32 cellular contexts compared by ENCODE assay signal in genomic region chr3:16227566-16227965, GRCh38. TPM values are rescaled to one million over a fixed set of nuclear protein-coding genes. Genes with fewer than 3 reads are reported as not detected.
"Had no signal": no experiment of that assay in that cellular context is flagged by ENCODE, and none has a peak within 500 bp of the region (broad histone marks: within the 10 kb centered on the region; RNA-seq: fewer than 3 reads in every experiment).

No MANE protein-coding gene starts in this region.

- DNase-seq: activated B cell treated with CpG ODN at 0.5 μM for 24 hours; activated CD4-positive, alpha-beta memory T cell treated with anti-CD3 and anti-CD28 coated beads, Interleukin-2, amount 10 ng/mL, durations not matched to agents 7 days and 5 days; activated CD4-positive, alpha-beta T cell treated with anti-CD3 and anti-CD28 coated beads for 4 hours; activated CD4-positive, CD25-positive, alpha-beta regulatory T cell treated with anti-CD3 and anti-CD28 coated beads, Interleukin-2, amount 50 U/mL, for 72 hours; activated CD8-positive, alpha-beta memory T cell treated with anti-CD3 and anti-CD28 coated beads for 24 hours; activated CD8-positive, alpha-beta memory T cell treated with anti-CD3 and anti-CD28 coated beads, Interleukin-2, amount 10 ng/mL, durations not matched to agents 7 days and 5 days; activated CD8-positive, alpha-beta memory T cell treated with anti-CD3 and anti-CD28 coated beads, Interleukin-2, amount 50 U/mL, for 48 hours; activated effector memory CD4-positive, alpha-beta T cell treated with Interleukin-2 at 50 U/mL for 16 hours; activated naive CD4-positive, alpha-beta T cell treated with anti-CD3 and anti-CD28 coated beads, Interleukin-2, amount 10 ng/mL, durations not matched to agents 7 days and 5 days; activated naive CD8-positive, alpha-beta T cell treated with anti-CD3 and anti-CD28 coated beads, Interleukin-2, amount 50 U/mL, for 24 hours; activated T-cell treated with anti-CD3 and anti-CD28 coated beads, Interleukin-2, amount 50 U/mL, for 48 hours; aorta; brain microvascular endothelial cell; Karpas-422; KBM-7; NCI-H1105; NCI-H1417 treated with DMSO at 0.1 percent for 48 hours; NCI-H1930; NCI-H345; NCI-H510A; NCI-H526; NCI-H748 treated with DMSO at 0.1 percent for 48 hours; NK-92 treated with Interleukin-12 subunit alpha and Interleukin-12 subunit beta, amount 100 ng/mL, for 24 hours; PC-3; Peyer's patch; RPMI8226; SIG-M5; SW 1271; T-helper 1 cell; T-helper 2 cell; T-helper 9 cell had no signal

- H3K9me3 ChIP-seq: Peyer's patch had no signal

- ATAC-seq: activated CD8-positive, alpha-beta memory T cell treated with anti-CD3 and anti-CD28 coated beads, Interleukin-2, amount 10 ng/mL, durations not matched to agents 7 days and 5 days; activated naive CD8-positive, alpha-beta T cell treated with anti-CD3 and anti-CD28 coated beads, Interleukin-2, amount 50 U/mL, for 24 hours; PC-3 had no signal

- H3K36me3 ChIP-seq: brain microvascular endothelial cell, Peyer's patch had no signal

- H3K27ac ChIP-seq: brain microvascular endothelial cell, Peyer's patch, VCaP had no signal

- H3K4me3 ChIP-seq: Peyer's patch had no signal

- H3K4me1 ChIP-seq: Peyer's patch had no signal

- H3K27me3 ChIP-seq: brain microvascular endothelial cell, Peyer's patch had no signal

RNA-seq across cellular contexts. Expression of gene GALNT15, which starts 53.1 kb away (rescaled TPM):
- total RNA-seq: activated B cell treated with CpG ODN at 0.5 μM for 24 hours; activated CD4-positive, alpha-beta memory T cell treated with anti-CD3 and anti-CD28 coated beads, Interleukin-2, amount 10 ng/mL, durations not matched to agents 7 days and 5 days; activated CD8-positive, alpha-beta memory T cell treated with anti-CD3 and anti-CD28 coated beads, Interleukin-2, amount 10 ng/mL, durations not matched to agents 7 days and 5 days; PC-3 had no signal
